8 cellular contexts compared by ENCODE assay signal in the genomic region with DNA sequence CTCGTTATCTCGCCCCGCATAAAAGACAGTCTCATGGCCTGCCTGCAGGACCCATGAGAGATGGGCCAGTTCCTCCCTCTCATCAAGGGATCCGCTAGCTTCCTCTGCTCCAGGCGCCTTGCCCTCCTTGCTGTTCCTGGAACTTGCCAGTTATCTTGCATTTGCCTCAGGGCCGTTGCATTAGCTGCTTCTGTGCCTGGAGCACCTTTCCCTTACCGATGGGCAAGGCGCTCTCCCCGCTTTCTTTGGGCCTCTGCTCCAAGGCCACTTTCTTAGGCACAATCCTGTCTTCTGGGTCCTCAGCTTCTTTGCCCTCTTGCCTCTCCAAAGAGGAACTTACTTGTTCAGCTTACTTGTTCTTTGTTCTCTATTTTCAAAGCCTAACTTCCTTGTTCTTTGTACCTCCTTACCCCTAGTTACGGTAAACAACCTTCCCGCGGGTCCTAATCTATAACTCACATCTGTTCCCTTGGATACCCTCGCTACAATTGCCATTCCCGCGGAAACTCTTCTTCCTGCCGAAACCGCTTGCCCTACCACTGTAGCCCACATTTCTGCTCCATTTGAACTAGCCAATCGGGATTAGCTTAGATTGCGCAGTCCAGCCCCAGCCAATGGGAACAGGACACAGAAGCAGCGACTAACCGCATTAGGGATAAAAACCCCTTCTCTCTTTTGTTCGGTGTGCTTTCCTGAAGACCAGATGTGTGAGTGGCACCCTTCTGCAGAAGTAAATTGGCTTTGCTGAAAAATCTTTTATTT. TPM values are rescaled to one million over a fixed set of nuclear protein-coding genes. Genes with fewer than 3 reads are reported as not detected.
DNase-seq lines count a peak whose midpoint lies in the region; ATAC-seq and TF ChIP-seq lines count a peak whose summit lies in the region.

No MANE protein-coding gene starts in this region.

- TF ChIP-seq CTCF in mammary epithelial cell (conservative IDR thresholded peaks at IDR 0.05 in 1 of 2, IDR thresholded peaks at IDR 0.05 in 1 of 2; ENCODE audit: extremely low read depth in 1 of 2, insufficient read depth in 1 of 2, low read depth in 1 of 2, low read length in 2 of 2) (no peak), mucosa of descending colon (IDR thresholded peaks at IDR 0.05) (no peak)

- H3K27me3 ChIP-seq in mammary epithelial cell (ENCODE audit: insufficient read depth, low read length): no peaks in the 10 kb centered on the region

- WGBS in mammary epithelial cell (ENCODE audit: low coverage, missing lambda C conversion rate): 68% methylated on average over 19 of the region's 22 CpGs

- ATAC-seq in mucosa of descending colon: peak; percentile 46
- no peak for ATAC-seq in GM21360 (IDR thresholded peaks at IDR 0.05; ENCODE audit: unreplicated experiment)
- ATAC-seq in HG03135 (IDR thresholded peaks at IDR 0.05; ENCODE audit: unreplicated experiment): no peak

- no peak overlapping the region for H3K27ac ChIP-seq in mammary epithelial cell (ENCODE audit: insufficient read depth, low read depth, low read length)

- H4K20me1 ChIP-seq in mammary epithelial cell (ENCODE audit: insufficient read depth, low read length): no peaks in the 10 kb centered on the region

- DNase-seq in GF-D8 (lab: John Stamatoyannopoulos, UW) (peak; percentile 98), NCI-H748 treated with DMSO at 0.1 percent for 48 hours (lab: John Stamatoyannopoulos, UW) (peak; percentile 7), mammary epithelial cell (no peak), mucosa of descending colon (peak; percentile 59 to 71 (median 60)), NCI-H345 treated with DMSO at 0.1 percent for 48 hours (lab: John Stamatoyannopoulos, UW; ENCODE audit: unreplicated experiment) (no peak), NCI-H2171 (lab: John Stamatoyannopoulos, UW) (no peak)

- in situ Hi-C loops in mammary epithelial cell (cut with MboI; ENCODE audit: low sequenced_read_pairs in 2 of 2): no loop called here

- H3K9me3 ChIP-seq in mammary epithelial cell (replicated peaks; ENCODE audit: insufficient read depth, low read length) (no peaks in the 10 kb centered on the region), mucosa of descending colon (no peaks in the 10 kb centered on the region)

- dilution Hi-C loops in mammary epithelial cell (cut with HindIII; ENCODE audit: low sequenced_read_pairs): no loop called here

- no peak overlapping the region for H2AFZ ChIP-seq in mammary epithelial cell (ENCODE audit: low read depth, low read length)

- no peak overlapping the region for H3K9ac ChIP-seq in mammary epithelial cell (ENCODE audit: insufficient read depth, low read length)

- H3K4me3 ChIP-seq in mammary epithelial cell (replicated peaks in 1 of 3; ENCODE audit: insufficient read depth in 1 of 3, low read depth in 2 of 3, low read length in 3 of 3): no peak overlapping the region
- H3K4me3 ChIP-seq in mucosa of descending colon: no peak overlapping the region

- H3K4me2 ChIP-seq in mammary epithelial cell (ENCODE audit: insufficient read depth, low read depth, low read length): peak overlapping the region; percentile 15

- peaks cover 40% of the 10 kb centered on the region for H3K79me2 ChIP-seq in mammary epithelial cell (ENCODE audit: insufficient read depth, low read length)

- intact Hi-C loops in mammary epithelial cell (cut with micrococcal nuclease): loop anchor here (2.0 kb wide), 2 partner anchors 75 to 155 kb away; partner anchors contain the start of gene FKBP1A
- intact Hi-C loops in mucosa of descending colon (cut with DNase I, micrococcal nuclease): no loop called here

- H3K36me3 ChIP-seq in mammary epithelial cell (ENCODE audit: insufficient read depth, low read length): peaks cover 6% of the 10 kb centered on the region
- no peaks in the 10 kb centered on the region for H3K36me3 ChIP-seq in mucosa of descending colon (ENCODE audit: low read depth)

- CTCF ChIA-PET in mammary epithelial cell (lab: Charles Lee; ENCODE audit: low non-redundant PET): interaction anchor here (0.5 kb wide), 1 partner anchor 35 kb away, joined by 3 read pairs; no protein-coding TSS in a partner anchor

- BruUV-seq in mammary epithelial cell (replicated peaks; lab: Mats Ljungman, UMichigan): no TSS peak

- H3K4me1 ChIP-seq in mammary epithelial cell (ENCODE audit: insufficient read depth, low read length): peaks cover 39% of the 10 kb centered on the region
- H3K4me1 ChIP-seq in mucosa of descending colon (ENCODE audit: low read depth): peaks cover 32% of the 10 kb centered on the region

RNA-seq across cellular contexts. Expression of gene NSFL1C, which starts 0.9 kb away (rescaled TPM):
- 100 to 1,000 TPM in 1 of 2 donors, 10 to 100 TPM in 1; 46.3 to 105 TPM for total RNA-seq in mammary epithelial cell
- polyA plus RNA-seq in mammary epithelial cell: 29.6 TPM
- 73.3 TPM for polyA minus RNA-seq in mammary epithelial cell
- total RNA-seq in mucosa of descending colon: 10 to 100 TPM; 70.3 to 84.1 (median 80.0) TPM

RNA-seq across cellular contexts. Expression of gene SIRPB2, which starts 23.7 kb away (rescaled TPM):
- total RNA-seq in mammary epithelial cell (1 to 10 TPM in 1 of 2 donors, under 1 TPM in 1; 0.33 to 5.5 TPM), mucosa of descending colon (1 to 10 TPM in 2 of 3 donors, under 1 TPM in 1; 0.87 to 5.4 (median 3.4) TPM)
- polyA plus RNA-seq in mammary epithelial cell: 2.4 TPM
- 18.5 TPM for polyA minus RNA-seq in mammary epithelial cell

Comparison
In these comparisons a context has a peak if more than half of its experiments do, and no peak if none do; other contexts are left out.
1. DNase-seq: peak in GF-D8 (single experiment), NCI-H748 treated with DMSO at 0.1 percent for 48 hours (single experiment) and mucosa of descending colon (3 of 3); none in mammary epithelial cell (single experiment), NCI-H345 treated with DMSO at 0.1 percent for 48 hours (single experiment) and NCI-H2171 (single experiment).